21 cellular contexts compared by ENCODE assay signal in the genomic region with DNA sequence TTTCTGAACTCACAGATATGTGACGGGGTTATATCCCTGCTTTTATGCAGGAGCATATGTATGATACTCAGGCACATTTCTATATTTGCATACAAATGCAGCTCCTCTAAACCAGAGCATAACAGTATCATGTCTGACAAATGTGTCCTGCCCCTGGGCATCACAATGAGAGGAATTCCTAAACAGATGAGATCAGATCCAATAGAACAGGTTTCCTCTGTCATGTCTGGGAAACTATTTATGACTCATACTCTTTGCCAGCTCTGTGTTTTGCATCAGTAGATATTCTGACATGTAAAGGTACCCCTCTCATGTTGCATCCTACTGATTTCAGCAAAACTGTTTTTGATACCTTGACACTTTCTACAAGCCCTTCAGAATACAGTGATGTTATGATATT. TPM values are rescaled to one million over a fixed set of nuclear protein-coding genes. Genes with fewer than 3 reads are reported as not detected.
A peak's percentile ranks its signal among the peaks of the same experiment; 100 is the strongest.
DNase-seq lines count a peak whose midpoint lies in the region; ATAC-seq, FAIRE-seq and TF ChIP-seq lines count a peak whose summit lies in the region.
"Had no signal": no experiment of that assay in that cellular context is flagged by ENCODE, and none has a peak within 500 bp of the region (broad histone marks: within the 10 kb centered on the region; RNA-seq: fewer than 3 reads in every experiment).

No MANE protein-coding gene starts in this region.

- POLR2A ChIA-PET in naive thymus-derived CD8-positive, alpha-beta T cell (lab: Charles Lee) = no interaction called here

- H3K4me3 Mint-ChIP-seq in activated T-helper 1 cell treated with anti-CD3 and anti-CD28 coated beads, Interleukin-12 subunit alpha, Interleukin-12 subunit beta, Interleukin-2, Interleukin-4 antibody, amounts not matched to agents 30 ng/mL and 10 ng/mL and 1 ng/mL, durations not matched to agents 14 hours and 24 hours and 36 hours = no peak overlapping the region
- no peak overlapping the region for H3K4me3 Mint-ChIP-seq in naive thymus-derived CD8-positive, alpha-beta T cell
- H3K4me3 Mint-ChIP-seq: activated B cell treated with CpG ODN at 0.5 μM for 24 hours had no signal

- no peak for ATAC-seq in naive thymus-derived CD8-positive, alpha-beta T cell
- ATAC-seq: stimulated activated naive CD8-positive, alpha-beta T cell treated with anti-CD3 and anti-CD28 coated beads, Interleukin-15, Interleukin-2, amounts not matched to agents 100 U/mL and 50 U/mL, for 24 hours had no signal

- FAIRE-seq in bronchial epithelial cell (lab: Jason Lieb, UNC) = no peak
- FAIRE-seq: G401.6 had no signal

- H3K27ac ChIP-seq in testis = no peak overlapping the region
- H3K27ac ChIP-seq: left ventricle myocardium inferior had no signal

- no peaks in the 10 kb centered on the region for H3K4me1 ChIP-seq in testis
- H3K4me1 ChIP-seq: left ventricle myocardium inferior had no signal

- H3K27me3 Mint-ChIP-seq in activated T-helper 1 cell treated with anti-CD3 and anti-CD28 coated beads, Interleukin-12 subunit alpha, Interleukin-12 subunit beta, Interleukin-2, Interleukin-4 antibody, amounts not matched to agents 30 ng/mL and 10 ng/mL and 1 ng/mL, durations not matched to agents 14 hours and 24 hours and 36 hours (ENCODE audit: insufficient read depth) = peaks cover 3% of the 10 kb centered on the region
- peaks cover 8 to 35% (median 25%) of the 10 kb centered on the region in 5 donors for H3K27me3 Mint-ChIP-seq in naive thymus-derived CD8-positive, alpha-beta T cell

- intact Hi-C loops in activated T-helper 1 cell treated with anti-CD3 and anti-CD28 coated beads, Interleukin-12 subunit alpha, Interleukin-12 subunit beta, Interleukin-2, Interleukin-4 antibody, amounts not matched to agents 30 ng/mL and 10 ng/mL and 1 ng/mL, durations not matched to agents 14 hours and 24 hours and 36 hours (cut with micrococcal nuclease) = no loop called here
- intact Hi-C loops in testis (cut with DNase I; ENCODE audit: low total_unique reads) = no loop called here

- H3K9me3 ChIP-seq in testis = no peaks in the 10 kb centered on the region

- H3K27me3 ChIP-seq in bronchial epithelial cell (ENCODE audit: control insufficient read depth, insufficient read depth, low read length) (peaks cover 2% of the 10 kb centered on the region), kidney epithelial cell (ENCODE audit: control insufficient read depth, insufficient read depth, low read length) (no peaks in the 10 kb centered on the region), testis (no peaks in the 10 kb centered on the region)

- TF ChIP-seq POLR2A in testis (IDR thresholded peaks at IDR 0.05) = no peak

- H3K4me3 ChIP-seq in bronchial epithelial cell (ENCODE audit: low read depth, low read length) (no peak overlapping the region), kidney epithelial cell (ENCODE audit: low read depth, low read length) (no peak overlapping the region), testis (no peak overlapping the region)
- H3K4me3 ChIP-seq: left ventricle myocardium inferior had no signal

- peaks cover 14% of the 10 kb centered on the region for H3K9me3 Mint-ChIP-seq in activated T-helper 1 cell treated with anti-CD3 and anti-CD28 coated beads, Interleukin-12 subunit alpha, Interleukin-12 subunit beta, Interleukin-2, Interleukin-4 antibody, amounts not matched to agents 30 ng/mL and 10 ng/mL and 1 ng/mL, durations not matched to agents 14 hours and 24 hours and 36 hours
- H3K9me3 Mint-ChIP-seq in naive thymus-derived CD8-positive, alpha-beta T cell = peaks cover 0 to 14% (median 1%) of the 10 kb centered on the region in 9 donors
- H3K9me3 Mint-ChIP-seq: activated T-helper 2 cell treated with anti-CD3 and anti-CD28 coated beads, Interferon-gamma antibody, Interleukin-2, Interleukin-4, amounts not matched to agents 10 μg/mL and 5 μg/mL and 100 μg/mL, durations not matched to agents 14 hours and 24 hours and 36 hours had no signal

- H3K36me3 Mint-ChIP-seq in activated T-helper 1 cell treated with anti-CD3 and anti-CD28 coated beads, Interleukin-12 subunit alpha, Interleukin-12 subunit beta, Interleukin-2, Interleukin-4 antibody, amounts not matched to agents 30 ng/mL and 10 ng/mL and 1 ng/mL, durations not matched to agents 14 hours and 24 hours and 36 hours (ENCODE audit: low read depth) = no peaks in the 10 kb centered on the region
- H3K36me3 Mint-ChIP-seq in naive thymus-derived CD8-positive, alpha-beta T cell = no peaks in the 10 kb centered on the region

- TF ChIP-seq CTCF in bronchial epithelial cell (IDR thresholded peaks at IDR 0.05; ENCODE audit: insufficient read depth, low read length, severe bottlenecking) = no peak
- TF ChIP-seq CTCF in kidney epithelial cell (IDR thresholded peaks at IDR 0.05; ENCODE audit: insufficient read depth, low read length, poor library complexity, severe bottlenecking) = no peak
- no peak for TF ChIP-seq CTCF in testis (IDR thresholded peaks at IDR 0.05)

- peak; percentile 68 for DNase-seq in Daoy (ENCODE audit: low read depth)
- peak; percentile 49 for DNase-seq in NCI-H1048 (lab: John Stamatoyannopoulos, UW)
- DNase-seq in bronchial epithelial cell (ENCODE audit: low read depth) = peak; percentile 95
- DNase-seq in kidney epithelial cell (ENCODE audit: low read depth) = peak; percentile 57
- DNase-seq in activated T-helper 1 cell treated with anti-CD3 and anti-CD28 coated beads, Interleukin-12 subunit alpha, Interleukin-12 subunit beta, Interleukin-2, Interleukin-4 antibody, amounts not matched to agents 30 ng/mL and 10 ng/mL and 1 ng/mL, durations not matched to agents 14 hours and 24 hours and 36 hours (ENCODE audit: low spot score) = no peak
- DNase-seq in testis = no peak
- no peak for DNase-seq in naive thymus-derived CD8-positive, alpha-beta T cell
- DNase-seq in AML-193 (lab: John Stamatoyannopoulos, UW) = no peak
- DNase-seq: activated B cell treated with CpG ODN at 0.5 μM for 24 hours; activated CD8-positive, alpha-beta memory T cell treated with anti-CD3 and anti-CD28 coated beads for 24 hours; amniotic stem cell; hippocampal formation; left ventricle myocardium inferior; NCI-H524; OCI-M1; stimulated activated naive CD8-positive, alpha-beta T cell treated with anti-CD3 and anti-CD28 coated beads, Interleukin-15, Interleukin-2, amounts not matched to agents 100 U/mL and 50 U/mL, for 24 hours had no signal

- H3K36me3 ChIP-seq in bronchial epithelial cell (ENCODE audit: control insufficient read depth, insufficient read depth, low read length) (no peaks in the 10 kb centered on the region), kidney epithelial cell (ENCODE audit: control insufficient read depth, insufficient read depth, low read length) (no peaks in the 10 kb centered on the region), testis (ENCODE audit: low read depth, missing control alignments) (no peaks in the 10 kb centered on the region)
- H3K36me3 ChIP-seq: left ventricle myocardium inferior had no signal

- no peak overlapping the region for H3K27ac Mint-ChIP-seq in activated T-helper 1 cell treated with anti-CD3 and anti-CD28 coated beads, Interleukin-12 subunit alpha, Interleukin-12 subunit beta, Interleukin-2, Interleukin-4 antibody, amounts not matched to agents 30 ng/mL and 10 ng/mL and 1 ng/mL, durations not matched to agents 14 hours and 24 hours and 36 hours
- no peak overlapping the region for H3K27ac Mint-ChIP-seq in naive thymus-derived CD8-positive, alpha-beta T cell
- H3K27ac Mint-ChIP-seq: activated B cell treated with CpG ODN at 0.5 μM for 24 hours; activated T-helper 2 cell treated with anti-CD3 and anti-CD28 coated beads, Interferon-gamma antibody, Interleukin-2, Interleukin-4, amounts not matched to agents 10 μg/mL and 5 μg/mL and 100 μg/mL, durations not matched to agents 14 hours and 24 hours and 36 hours had no signal

- no peaks in the 10 kb centered on the region for H3K4me1 Mint-ChIP-seq in activated T-helper 1 cell treated with anti-CD3 and anti-CD28 coated beads, Interleukin-12 subunit alpha, Interleukin-12 subunit beta, Interleukin-2, Interleukin-4 antibody, amounts not matched to agents 30 ng/mL and 10 ng/mL and 1 ng/mL, durations not matched to agents 14 hours and 24 hours and 36 hours (ENCODE audit: low read depth)
- H3K4me1 Mint-ChIP-seq in naive thymus-derived CD8-positive, alpha-beta T cell = no peaks in the 10 kb centered on the region
- H3K4me1 Mint-ChIP-seq: activated B cell treated with CpG ODN at 0.5 μM for 24 hours had no signal

- WGBS in testis, 2 donors = 87 to 94% methylated on average over 1 of the region's 1 CpG

RNA-seq across cellular contexts. Expression of a gene that starts 29.4 kb away (rescaled TPM):
- 1.8 and 2.0 TPM in 2 replicates for total RNA-seq in Daoy (2014; rRNA removed; shearing (Covaris generic))
- total RNA-seq in bronchial epithelial cell (not detected in 2 replicates), kidney epithelial cell (1.0 and 1.2 TPM in 2 replicates), testis (1 to 10 TPM; 2.7 to 3.1 TPM)
- not detected in 2 replicates for total RNA-seq in activated T-helper 1 cell treated with anti-CD3 and anti-CD28 coated beads, Interleukin-12 subunit alpha, Interleukin-12 subunit beta, Interleukin-2, Interleukin-4 antibody, amounts not matched to agents 30 ng/mL and 10 ng/mL and 1 ng/mL, durations not matched to agents 14 hours and 24 hours and 36 hours
- 4.1 TPM for polyA plus RNA-seq in testis (ENCODE audit: insufficient read depth, low read depth, low replicate concordance)
- total RNA-seq in naive thymus-derived CD8-positive, alpha-beta T cell = not detected
- not detected for polyA plus RNA-seq in naive thymus-derived CD8-positive, alpha-beta T cell
- total RNA-seq: activated B cell treated with CpG ODN at 0.5 μM for 24 hours; activated T-helper 2 cell treated with anti-CD3 and anti-CD28 coated beads, Interferon-gamma antibody, Interleukin-2, Interleukin-4, amounts not matched to agents 10 μg/mL and 5 μg/mL and 100 μg/mL, durations not matched to agents 14 hours and 24 hours and 36 hours; LHCN-M2; myocyte had no signal
- polyA plus RNA-seq: AG04450 had no signal

Comparison
In these comparisons a context has a peak if more than half of its experiments do, and no peak if none do; other contexts are left out.
1. DNase-seq: peak in Daoy (single experiment), NCI-H1048 (single experiment), bronchial epithelial cell (single experiment) and kidney epithelial cell (single experiment); none in activated T-helper 1 cell treated with anti-CD3 and anti-CD28 coated beads, Interleukin-12 subunit alpha, Interleukin-12 subunit beta, Interleukin-2, Interleukin-4 antibody, amounts not matched to agents 30 ng/mL and 10 ng/mL and 1 ng/mL, durations not matched to agents 14 hours and 24 hours and 36 hours (single experiment), testis (single experiment), naive thymus-derived CD8-positive, alpha-beta T cell (0 of 10) and AML-193 (0 of 2).